Comparison of ENCODE assay signal across 20 cellular contexts in genomic region chr2:108918941-108919341, GRCh38.
DNase-seq lines count a peak whose midpoint lies in the region; ATAC-seq and TF ChIP-seq lines count a peak whose summit lies in the region.
"Had no signal": no experiment of that assay in that cellular context is flagged by ENCODE, and none has a peak within 500 bp of the region (broad histone marks: within the 10 kb centered on the region; RNA-seq: fewer than 3 reads in every experiment).

No MANE protein-coding gene starts in this region.

- H3K36me3 Mint-ChIP-seq in endodermal cell (ENCODE audit: low read depth), result no peaks in the 10 kb centered on the region
- no peaks in the 10 kb centered on the region for H3K36me3 Mint-ChIP-seq in activated CD8-positive, alpha-beta memory T cell treated with anti-CD3 and anti-CD28 coated beads, Interleukin-2, amount 10 ng/mL, durations not matched to agents 7 days and 5 days
- H3K36me3 Mint-ChIP-seq: CD8-positive, alpha-beta memory T cell had no signal

- no peak overlapping the region for H3K14ac ChIP-seq in trophoblast cell (ENCODE audit: low read length)

- no peak overlapping the region for H2BK12ac ChIP-seq in trophoblast cell (ENCODE audit: low read length)

- no peaks in the 10 kb centered on the region for H3K79me2 ChIP-seq in trophoblast cell (ENCODE audit: control insufficient read depth, insufficient read depth, low read length, poor library complexity)

- H3K27ac ChIP-seq in endodermal cell (ENCODE audit: low read depth, low read length), result no peak overlapping the region
- no peak overlapping the region for H3K27ac ChIP-seq in trophoblast cell (ENCODE audit: low read depth, low read length)
- no peak overlapping the region for H3K27ac ChIP-seq in brain microvascular endothelial cell
- H3K27ac ChIP-seq in WERI-Rb-1, result no peak overlapping the region

- H3K27me3 ChIP-seq in endodermal cell (ENCODE audit: control insufficient read depth, insufficient read depth, low read length, poor library complexity, severe bottlenecking), result no peaks in the 10 kb centered on the region
- no peaks in the 10 kb centered on the region for H3K27me3 ChIP-seq in trophoblast cell (ENCODE audit: insufficient read depth, low read length)
- H3K27me3 ChIP-seq in brain microvascular endothelial cell (replicated peaks), result peaks cover 7% of the 10 kb centered on the region
- no peaks in the 10 kb centered on the region for H3K27me3 ChIP-seq in WERI-Rb-1 (ENCODE audit: insufficient read depth, low read depth, severe bottlenecking)
- H3K27me3 ChIP-seq: MG63 had no signal

- H4K91ac ChIP-seq in trophoblast cell (ENCODE audit: low read depth, low read length), result no peak overlapping the region

- no peak overlapping the region for H3K4me2 ChIP-seq in trophoblast cell (ENCODE audit: low read length)
- H3K4me2 ChIP-seq: GM23338 had no signal

- H2AFZ ChIP-seq in trophoblast cell (ENCODE audit: insufficient read depth, low read length, poor library complexity), result no peak overlapping the region
- H2AFZ ChIP-seq: GM23338 had no signal

- TF ChIP-seq CTCF in endodermal cell (conservative IDR thresholded peaks at IDR 0.05), result no peak
- no peak for TF ChIP-seq CTCF in brain microvascular endothelial cell (IDR thresholded peaks at IDR 0.05; ENCODE audit: low read depth, low read length, missing control alignments)
- TF ChIP-seq CTCF in WERI-Rb-1 (IDR thresholded peaks at IDR 0.05; ENCODE audit: low read depth, low read length), result no peak

- H4K12ac ChIP-seq in trophoblast cell (ENCODE audit: low read depth, low read length), result no peak overlapping the region

- no peaks in the 10 kb centered on the region for H3K9me3 ChIP-seq in endodermal cell (ENCODE audit: control insufficient read depth, low read length)
- no peaks in the 10 kb centered on the region for H3K9me3 ChIP-seq in trophoblast cell (ENCODE audit: insufficient read depth, low read depth, low read length)
- H3K9me3 ChIP-seq in WERI-Rb-1 (ENCODE audit: severe bottlenecking), result no peaks in the 10 kb centered on the region
- H3K9me3 ChIP-seq: HAP-1, MG63 had no signal

- no peaks in the 10 kb centered on the region for H3K79me1 ChIP-seq in trophoblast cell (ENCODE audit: low read length)

- H3K36me3 ChIP-seq in endodermal cell (ENCODE audit: control insufficient read depth, insufficient read depth, low read length) (no peaks in the 10 kb centered on the region), trophoblast cell (ENCODE audit: control insufficient read depth in 1 of 2, insufficient read depth in 2 of 2, low read length in 2 of 2) (no peaks in the 10 kb centered on the region), brain microvascular endothelial cell (replicated peaks) (no peaks in the 10 kb centered on the region), WERI-Rb-1 (no peaks in the 10 kb centered on the region)
- H3K36me3 ChIP-seq: HAP-1, MG63 had no signal

- no peak overlapping the region for H3K9ac ChIP-seq in endodermal cell (ENCODE audit: extremely low read depth, low read length, poor library complexity, severe bottlenecking)
- H3K9ac ChIP-seq in trophoblast cell (ENCODE audit: low read length), result no peak overlapping the region

- WGBS in endodermal cell (ENCODE audit: insufficient coverage in 1 of 2, insufficient read length in 1 of 2), 2 experiments, result 91 to 92% methylated on average over 11 to 14 of the region's 14 CpGs
- no CpG with 5 or more reads among the region's 14 CpGs for WGBS in trophoblast cell (ENCODE audit: extremely low coverage, insufficient coverage, insufficient read length)

- no peak overlapping the region for H3K4ac ChIP-seq in trophoblast cell (ENCODE audit: low read depth, low read length)

- no peaks in the 10 kb centered on the region for H3K27me3 Mint-ChIP-seq in endodermal cell (ENCODE audit: insufficient read depth)
- no peaks in the 10 kb centered on the region for H3K27me3 Mint-ChIP-seq in activated CD8-positive, alpha-beta memory T cell treated with anti-CD3 and anti-CD28 coated beads, Interleukin-2, amount 10 ng/mL, durations not matched to agents 7 days and 5 days

- ATAC-seq in activated CD8-positive, alpha-beta memory T cell treated with anti-CD3 and anti-CD28 coated beads, Interleukin-2, amount 10 ng/mL, durations not matched to agents 7 days and 5 days, result no peak
- ATAC-seq: GM23338, Panc1 had no signal

- no peak overlapping the region for H2BK120ac ChIP-seq in trophoblast cell (ENCODE audit: insufficient read depth, low read length, poor library complexity)

- peak; percentile 71 for DNase-seq in RPMI7951 (ENCODE audit: low read depth)
- DNase-seq in endodermal cell, result peak; percentile 33
- DNase-seq in trophoblast cell, result peak; percentile 96 to 99
- no peak for DNase-seq in activated CD8-positive, alpha-beta memory T cell treated with anti-CD3 and anti-CD28 coated beads, Interleukin-2, amount 10 ng/mL, durations not matched to agents 7 days and 5 days
- no peak for DNase-seq in brain microvascular endothelial cell
- no peak for DNase-seq in central memory CD4-positive, alpha-beta T cell
- DNase-seq in WERI-Rb-1, result no peak
- DNase-seq: C1 segment of cervical spinal cord; CD8-positive, alpha-beta memory T cell; MG63; NCI-H1092 treated with DMSO at 0.1 percent for 48 hours; NCI-H1436 treated with DMSO at 0.1 percent for 48 hours; NCI-H1930; NCI-H2227 treated with DMSO at 0.1 percent for 48 hours; NCI-H510A; NCI-H774; NK-92 treated with Interleukin-12 subunit alpha and Interleukin-12 subunit beta, amount 100 ng/mL, for 24 hours had no signal

- no peak overlapping the region for H2AK5ac ChIP-seq in trophoblast cell (ENCODE audit: low read length)

- no peaks in the 10 kb centered on the region for H3K4me1 ChIP-seq in endodermal cell (ENCODE audit: control insufficient read depth, insufficient read depth, low read length)
- peaks cover 0 to 2% of the 10 kb centered on the region in 2 experiments for H3K4me1 ChIP-seq in trophoblast cell (ENCODE audit: control insufficient read depth in 1 of 2, insufficient read depth in 2 of 2, low read length in 2 of 2)
- H3K4me1 ChIP-seq: HAP-1 had no signal

- H3K9me3 Mint-ChIP-seq in endodermal cell, result no peaks in the 10 kb centered on the region
- H3K9me3 Mint-ChIP-seq in activated CD8-positive, alpha-beta memory T cell treated with anti-CD3 and anti-CD28 coated beads, Interleukin-2, amount 10 ng/mL, durations not matched to agents 7 days and 5 days (ENCODE audit: low read depth), result no peaks in the 10 kb centered on the region
- H3K9me3 Mint-ChIP-seq: CD8-positive, alpha-beta memory T cell; GM23338 had no signal

- in situ Hi-C loops in brain microvascular endothelial cell (cut with HindIII; ENCODE audit: low pct_ligation_motif_present, low sequenced_read_pairs), result no loop called here

- H3K23ac ChIP-seq in trophoblast cell (ENCODE audit: low read length), result no peak overlapping the region

- H4K8ac ChIP-seq in trophoblast cell (ENCODE audit: low read depth, low read length), result no peak overlapping the region

- H3K4me1 Mint-ChIP-seq in endodermal cell, result no peaks in the 10 kb centered on the region
- H3K4me1 Mint-ChIP-seq in activated CD8-positive, alpha-beta memory T cell treated with anti-CD3 and anti-CD28 coated beads, Interleukin-2, amount 10 ng/mL, durations not matched to agents 7 days and 5 days, result no peaks in the 10 kb centered on the region
- H3K4me1 Mint-ChIP-seq: CD8-positive, alpha-beta memory T cell had no signal

- no peak overlapping the region for H3K18ac ChIP-seq in trophoblast cell (ENCODE audit: low read length)

- H3K4me3 Mint-ChIP-seq in endodermal cell, result no peak overlapping the region
- no peak overlapping the region for H3K4me3 Mint-ChIP-seq in activated CD8-positive, alpha-beta memory T cell treated with anti-CD3 and anti-CD28 coated beads, Interleukin-2, amount 10 ng/mL, durations not matched to agents 7 days and 5 days
- H3K4me3 Mint-ChIP-seq: CD8-positive, alpha-beta memory T cell; GM23338 had no signal

- CTCF ChIA-PET in activated CD8-positive, alpha-beta memory T cell treated with anti-CD3 and anti-CD28 coated beads, Interleukin-2, amount 10 ng/mL, durations not matched to agents 7 days and 5 days (lab: Charles Lee), result no interaction called here

- no peak overlapping the region for H2BK5ac ChIP-seq in trophoblast cell (ENCODE audit: low read depth, low read length, poor library complexity)

- no peak overlapping the region for H3K4me3 ChIP-seq in endodermal cell (ENCODE audit: low read length)
- no peak overlapping the region for H3K4me3 ChIP-seq in trophoblast cell (ENCODE audit: low read depth, low read length)
- H3K4me3 ChIP-seq in brain microvascular endothelial cell (ENCODE audit: low read depth, low read length), result no peak overlapping the region
- no peak overlapping the region for H3K4me3 ChIP-seq in WERI-Rb-1 (ENCODE audit: low read depth, low read length)
- H3K4me3 ChIP-seq: GM23338, HAP-1, MG63 had no signal

- H3K27ac Mint-ChIP-seq in endodermal cell, result no peak overlapping the region
- no peak overlapping the region for H3K27ac Mint-ChIP-seq in activated CD8-positive, alpha-beta memory T cell treated with anti-CD3 and anti-CD28 coated beads, Interleukin-2, amount 10 ng/mL, durations not matched to agents 7 days and 5 days
- H3K27ac Mint-ChIP-seq: CD8-positive, alpha-beta memory T cell; GM23338 had no signal

Comparison
In these comparisons a context has a peak if more than half of its experiments do, and no peak if none do; other contexts are left out.
1. DNase-seq: peak in RPMI7951 (single experiment), endodermal cell (single experiment) and trophoblast cell (2 of 2); none in activated CD8-positive, alpha-beta memory T cell treated with anti-CD3 and anti-CD28 coated beads, Interleukin-2, amount 10 ng/mL, durations not matched to agents 7 days and 5 days (single experiment), brain microvascular endothelial cell (single experiment), central memory CD4-positive, alpha-beta T cell (single experiment) and WERI-Rb-1 (single experiment).